Comparison of ENCODE assay signal across 8 cellular contexts in the genomic region with DNA sequence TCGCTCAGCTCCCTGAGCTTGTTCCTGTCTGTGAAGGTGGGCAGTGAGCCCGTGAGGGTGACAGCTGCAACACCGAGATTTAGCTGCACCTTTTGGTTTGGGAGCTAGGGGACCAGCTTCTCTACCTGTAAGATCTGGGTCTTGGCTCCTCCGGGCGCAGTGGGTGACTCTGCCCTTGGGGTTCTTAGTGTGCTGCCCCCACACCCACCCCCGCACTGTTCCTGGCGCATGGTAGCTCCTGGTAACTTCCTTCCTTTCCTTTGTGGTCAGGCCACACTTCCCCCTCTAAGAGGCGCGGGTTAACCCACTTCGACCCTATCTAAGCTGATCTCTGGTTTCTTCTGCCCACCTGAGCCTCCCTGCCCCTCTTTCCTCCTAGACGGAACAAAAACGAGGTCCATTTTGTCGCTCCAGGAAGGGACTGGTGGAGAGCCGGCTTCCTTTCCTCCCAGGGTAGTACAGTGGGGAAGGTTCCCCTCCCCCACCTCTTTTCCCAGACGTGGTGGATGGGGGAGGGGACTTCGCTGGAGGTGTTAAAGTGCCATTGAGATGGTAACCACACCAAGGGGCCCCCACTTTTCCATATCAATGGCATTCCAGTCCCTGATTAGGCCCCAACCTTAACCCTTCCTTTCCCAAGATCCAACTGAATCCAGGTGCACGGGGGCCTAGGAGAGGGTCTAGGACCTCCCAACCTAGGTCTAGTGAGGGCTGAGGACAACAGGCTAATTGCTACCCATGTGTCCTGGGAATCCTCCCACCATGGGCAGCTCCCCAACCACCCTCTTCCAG. TPM values are rescaled to one million over a fixed set of nuclear protein-coding genes. Genes with fewer than 3 reads are reported as not detected.
A peak's percentile ranks its signal among the peaks of the same experiment; 100 is the strongest.
DNase-seq lines count a peak whose midpoint lies in the region; ATAC-seq and TF ChIP-seq lines count a peak whose summit lies in the region.

No MANE protein-coding gene starts in this region.

- intact Hi-C loops in thyroid gland (cut with DNase I), result no loop called here

- CTCF ChIA-PET in activated CD4-positive, alpha-beta T cell treated with anti-CD3 and anti-CD28 coated beads, Interleukin-2, amount 10 ng/mL, durations not matched to agents 7 days and 5 days (lab: Charles Lee), result interaction anchor here (0.7 to 2.6 kb wide), 4 partner anchors 12 to 50 kb away, joined by 3 to 15 read pairs (median 6); partner anchors contain the start of gene TNFRSF12A

- H3K9me3 ChIP-seq in Peyer's patch (no peaks in the 10 kb centered on the region), thyroid gland (no peaks in the 10 kb centered on the region)

- TF ChIP-seq POLR2A in Peyer's patch (IDR thresholded peaks at IDR 0.05) (no peak), thyroid gland (IDR thresholded peaks at IDR 0.05) (no peak)

- H3K4me3 ChIP-seq in Peyer's patch, result peak overlapping the region in 3 of 4 donors; percentile 2 to 28 (median 16)
- no peak overlapping the region for H3K4me3 ChIP-seq in thyroid gland (replicated peaks in 1 of 3)

- ATAC-seq in stimulated activated effector memory CD8-positive, alpha-beta T cell treated with anti-CD3 and anti-CD28 coated beads, Interleukin-12 subunit alpha, Interleukin-12 subunit beta, amount 100 ng/mL, for 72 hours, result no peak
- no peak for ATAC-seq in HG03039 (IDR thresholded peaks at IDR 0.05; ENCODE audit: unreplicated experiment)

- H3K36me3 ChIP-seq in Peyer's patch (no peaks in the 10 kb centered on the region), thyroid gland (no peaks in the 10 kb centered on the region)

- DNase-seq in activated CD4-positive, alpha-beta T cell treated with anti-CD3 and anti-CD28 coated beads, Interleukin-2, amount 10 ng/mL, durations not matched to agents 7 days and 5 days, result no peak
- DNase-seq in activated CD4-positive, alpha-beta T cell treated with anti-CD3 and anti-CD28 coated beads for 1 hour, result no peak
- peak in 2 of 3 donors; percentile 31 to 60 for DNase-seq in Peyer's patch
- DNase-seq in globus pallidus (ENCODE audit: low spot score), result peak; percentile 33
- no peak for DNase-seq in stimulated activated effector memory CD8-positive, alpha-beta T cell treated with anti-CD3 and anti-CD28 coated beads, Interleukin-12 subunit alpha, Interleukin-12 subunit beta, amount 100 ng/mL, for 72 hours (ENCODE audit: low spot score in 2 of 2)
- no peak for DNase-seq in thyroid gland
- DNase-seq in NK-92 treated with Interleukin-12 subunit alpha and Interleukin-12 subunit beta, amount 100 ng/mL, for 24 hours (lab: John Stamatoyannopoulos, UW), result no peak

- H3K4me1 ChIP-seq in Peyer's patch (peaks cover 8 to 31% (median 14%) of the 10 kb centered on the region in 4 donors), thyroid gland (peaks cover 9 to 20% of the 10 kb centered on the region in 2 donors)

- H3K36me3 Mint-ChIP-seq in activated CD4-positive, alpha-beta T cell treated with anti-CD3 and anti-CD28 coated beads, Interleukin-2, amount 10 ng/mL, durations not matched to agents 7 days and 5 days (ENCODE audit: low read depth), result no peaks in the 10 kb centered on the region
- H3K36me3 Mint-ChIP-seq in stimulated activated effector memory CD8-positive, alpha-beta T cell treated with anti-CD3 and anti-CD28 coated beads, Interleukin-12 subunit alpha, Interleukin-12 subunit beta, amount 100 ng/mL, for 72 hours, result peaks cover 6% of the 10 kb centered on the region

- H3K27ac Mint-ChIP-seq in activated CD4-positive, alpha-beta T cell treated with anti-CD3 and anti-CD28 coated beads, Interleukin-2, amount 10 ng/mL, durations not matched to agents 7 days and 5 days, result no peak overlapping the region
- H3K27ac Mint-ChIP-seq in stimulated activated effector memory CD8-positive, alpha-beta T cell treated with anti-CD3 and anti-CD28 coated beads, Interleukin-12 subunit alpha, Interleukin-12 subunit beta, amount 100 ng/mL, for 72 hours, result peak overlapping the region; percentile 78

- H3K27ac ChIP-seq in Peyer's patch (peak overlapping the region in 3 of 4 donors; percentile 67 to 95 (median 84)), thyroid gland (no peak overlapping the region)

- H3K27me3 ChIP-seq in Peyer's patch (no peaks in the 10 kb centered on the region), thyroid gland (no peaks in the 10 kb centered on the region)

- H3K4me1 Mint-ChIP-seq in activated CD4-positive, alpha-beta T cell treated with anti-CD3 and anti-CD28 coated beads, Interleukin-2, amount 10 ng/mL, durations not matched to agents 7 days and 5 days, result peaks cover 32% of the 10 kb centered on the region
- H3K4me1 Mint-ChIP-seq in stimulated activated effector memory CD8-positive, alpha-beta T cell treated with anti-CD3 and anti-CD28 coated beads, Interleukin-12 subunit alpha, Interleukin-12 subunit beta, amount 100 ng/mL, for 72 hours, result peaks cover 23% of the 10 kb centered on the region

- peaks cover 32% of the 10 kb centered on the region for H3K27me3 Mint-ChIP-seq in activated CD4-positive, alpha-beta T cell treated with anti-CD3 and anti-CD28 coated beads, Interleukin-2, amount 10 ng/mL, durations not matched to agents 7 days and 5 days

- POLR2A ChIA-PET in activated CD4-positive, alpha-beta T cell treated with anti-CD3 and anti-CD28 coated beads, Interleukin-2, amount 10 ng/mL, durations not matched to agents 7 days and 5 days (lab: Charles Lee), result interaction anchor here (0.7 kb wide), 1 partner anchor 27 kb away, joined by 3 read pairs; no protein-coding TSS in a partner anchor

- WGBS in thyroid gland, 2 donors, result 30 to 45% methylated on average over 17 of the region's 17 CpGs

- H3K4me3 Mint-ChIP-seq in activated CD4-positive, alpha-beta T cell treated with anti-CD3 and anti-CD28 coated beads, Interleukin-2, amount 10 ng/mL, durations not matched to agents 7 days and 5 days, result peak overlapping the region; percentile 20
- H3K4me3 Mint-ChIP-seq in stimulated activated effector memory CD8-positive, alpha-beta T cell treated with anti-CD3 and anti-CD28 coated beads, Interleukin-12 subunit alpha, Interleukin-12 subunit beta, amount 100 ng/mL, for 72 hours, result peak overlapping the region; percentile 47

- no peak for TF ChIP-seq CTCF in Peyer's patch (IDR thresholded peaks at IDR 0.05)
- no peak for TF ChIP-seq CTCF in thyroid gland (IDR thresholded peaks at IDR 0.05)

- no peaks in the 10 kb centered on the region for H3K9me3 Mint-ChIP-seq in activated CD4-positive, alpha-beta T cell treated with anti-CD3 and anti-CD28 coated beads, Interleukin-2, amount 10 ng/mL, durations not matched to agents 7 days and 5 days
- H3K9me3 Mint-ChIP-seq in stimulated activated effector memory CD8-positive, alpha-beta T cell treated with anti-CD3 and anti-CD28 coated beads, Interleukin-12 subunit alpha, Interleukin-12 subunit beta, amount 100 ng/mL, for 72 hours, result no peaks in the 10 kb centered on the region

RNA-seq across cellular contexts. Expression of gene CLDN9, which starts 4.6 kb away (rescaled TPM):
- total RNA-seq in activated CD4-positive, alpha-beta T cell treated with anti-CD3 and anti-CD28 coated beads, Interleukin-2, amount 10 ng/mL, durations not matched to agents 7 days and 5 days, result not detected
- total RNA-seq in Peyer's patch (1 to 10 TPM in 3 of 4 donors, under 1 TPM in 1; 0.76 to 2.5 (median 1.2) TPM), thyroid gland (under 1 TPM in 1 of 4 donors, not detected in 3; 0.33 TPM)

RNA-seq across cellular contexts. Expression of gene CLDN6, which starts 9.8 kb away (rescaled TPM):
- total RNA-seq in activated CD4-positive, alpha-beta T cell treated with anti-CD3 and anti-CD28 coated beads, Interleukin-2, amount 10 ng/mL, durations not matched to agents 7 days and 5 days, result not detected
- total RNA-seq in Peyer's patch (not detected), thyroid gland (not detected)

RNA-seq across cellular contexts. Expression of gene TNFRSF12A, which starts 12.0 kb away (rescaled TPM):
- total RNA-seq in activated CD4-positive, alpha-beta T cell treated with anti-CD3 and anti-CD28 coated beads, Interleukin-2, amount 10 ng/mL, durations not matched to agents 7 days and 5 days, result 1 to 10 TPM; 1.8 to 2.1 TPM
- total RNA-seq in Peyer's patch (10 to 100 TPM in 3 of 4 donors, 1 to 10 TPM in 1; 4.1 to 56.4 (median 39.8) TPM), thyroid gland (100 to 1,000 TPM in 1 of 4 donors, 10 to 100 TPM in 3; 47.9 to 110 (median 67.0) TPM)

RNA-seq across cellular contexts. Expression of gene HCFC1R1, which starts 15.6 kb away (rescaled TPM):
- 10 to 100 TPM; 38.3 to 44.1 TPM for total RNA-seq in activated CD4-positive, alpha-beta T cell treated with anti-CD3 and anti-CD28 coated beads, Interleukin-2, amount 10 ng/mL, durations not matched to agents 7 days and 5 days
- total RNA-seq in Peyer's patch (10 to 100 TPM; 14.0 to 38.0 (median 34.1) TPM), thyroid gland (10 to 100 TPM; 10.1 to 51.7 (median 29.7) TPM)

RNA-seq across cellular contexts. Expression of gene THOC6, which starts 15.7 kb away (rescaled TPM):
- 10 to 100 TPM; 49.5 to 58.4 TPM for total RNA-seq in activated CD4-positive, alpha-beta T cell treated with anti-CD3 and anti-CD28 coated beads, Interleukin-2, amount 10 ng/mL, durations not matched to agents 7 days and 5 days
- 10 to 100 TPM in 3 of 4 donors, 1 to 10 TPM in 1; 9.6 to 64.4 (median 27.1) TPM for total RNA-seq in Peyer's patch
- total RNA-seq in thyroid gland, result 10 to 100 TPM; 16.5 to 19.1 (median 17.6) TPM

Comparison
In these comparisons a context has a peak if more than half of its experiments do, and no peak if none do; other contexts are left out.
1. DNase-seq: peak in Peyer's patch (2 of 3) and globus pallidus (single experiment); none in activated CD4-positive, alpha-beta T cell treated with anti-CD3 and anti-CD28 coated beads, Interleukin-2, amount 10 ng/mL, durations not matched to agents 7 days and 5 days (single experiment), activated CD4-positive, alpha-beta T cell treated with anti-CD3 and anti-CD28 coated beads for 1 hour (single experiment), stimulated activated effector memory CD8-positive, alpha-beta T cell treated with anti-CD3 and anti-CD28 coated beads, Interleukin-12 subunit alpha, Interleukin-12 subunit beta, amount 100 ng/mL, for 72 hours (0 of 2), thyroid gland (0 of 2) and NK-92 treated with Interleukin-12 subunit alpha and Interleukin-12 subunit beta, amount 100 ng/mL, for 24 hours (single experiment).
2. H3K27ac ChIP-seq: peak in Peyer's patch (3 of 4); none in thyroid gland (0 of 3).
3. H3K4me3 ChIP-seq: peak in Peyer's patch (3 of 4); none in thyroid gland (0 of 3).